In the genomic region with DNA sequence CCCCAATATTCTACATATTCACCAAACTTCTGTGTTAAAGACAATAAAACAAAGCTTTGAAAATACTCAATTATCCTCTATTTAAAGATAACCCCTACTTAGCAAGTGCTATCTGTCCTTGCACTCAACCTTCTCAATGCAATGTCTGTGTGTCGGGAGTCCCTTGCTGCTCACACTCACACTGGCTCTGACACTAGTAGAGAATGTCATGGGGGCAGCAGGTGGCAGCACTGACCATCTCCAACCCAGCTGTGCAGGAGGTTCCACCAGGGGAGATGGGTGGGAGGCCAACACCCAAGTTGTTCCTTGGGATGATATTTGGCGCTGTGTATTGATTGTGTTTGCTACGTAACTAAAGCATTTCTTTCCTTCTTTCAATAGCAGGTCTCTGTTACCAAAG, we compare ENCODE assay signal across 1 cellular context.
A peak's percentile ranks its signal among the peaks of the same experiment; 100 is the strongest.
TF ChIP-seq lines count a peak whose summit lies in the region.

No MANE protein-coding gene starts in this region.

TF ChIP-seq in K562, 482 proteins besides CTCF, POLR2A, EP300 and RAD21:
- TF ChIP-seq EHMT2 (IDR thresholded peaks at IDR 0.05) (0 out of 2 replicates have a peak, but pooled peaks have one; percentile 17), ZNF134 (CRISPR knock-in tag; conservative IDR thresholded peaks at IDR 0.05) (no peak), CBX3 (IDR thresholded peaks at IDR 0.05; ENCODE audit: borderline replicate concordance in 1 of 2, low read length in 2 of 2) (peak in 1 of 2 experiments; percentile 94; a peak in 2 of 3 replicates), HLTF (IDR thresholded peaks at IDR 0.05) (peak; percentile 68; the same call in 1 of the 2 replicates), ZNF12 (CRISPR knock-in tag; IDR thresholded peaks at IDR 0.05) (no peak), CBX1 (IDR thresholded peaks at IDR 0.05; ENCODE audit: low read depth) (peak; percentile 84; the same call in 1 of the 2 replicates), RHOXF2B (CRISPR knock-in tag; conservative IDR thresholded peaks at IDR 0.05) (no peak), YY1 (IDR thresholded peaks at IDR 0.05; ENCODE audit: borderline replicate concordance in 1 of 3, control insufficient read depth in 1 of 3, extremely low read depth in 1 of 3, insufficient read depth in 3 of 3, insufficient read length in 1 of 3, insufficient replicate concordance in 2 of 3, low read depth in 1 of 3, low read length in 2 of 3) (peak in 1 of 3 experiments; percentile 18), TRIM24 (IDR thresholded peaks at IDR 0.05) (peak in 1 of 2 experiments; percentile 61; a peak in 2 of 4 replicates), MAZ (CRISPR knock-in tag; conservative IDR thresholded peaks at IDR 0.05 in 1 of 2, IDR thresholded peaks at IDR 0.05 in 1 of 2) (0 out of 4 replicates have a peak, but pooled peaks of 1 of the 2 experiments have one; percentile 22), ZBTB17 (CRISPR knock-in tag; IDR thresholded peaks at IDR 0.05) (0 out of 2 replicates have a peak, but pooled peaks have one; percentile 47), TRIM28 (IDR thresholded peaks at IDR 0.05) (peak; percentile 91), CBX5 (IDR thresholded peaks at IDR 0.05; ENCODE audit: borderline replicate concordance, low read depth) (peak; percentile 93), NBN (IDR thresholded peaks at IDR 0.05; ENCODE audit: low read depth) (no peak)
- TF ChIP-seq, protein P1, sequence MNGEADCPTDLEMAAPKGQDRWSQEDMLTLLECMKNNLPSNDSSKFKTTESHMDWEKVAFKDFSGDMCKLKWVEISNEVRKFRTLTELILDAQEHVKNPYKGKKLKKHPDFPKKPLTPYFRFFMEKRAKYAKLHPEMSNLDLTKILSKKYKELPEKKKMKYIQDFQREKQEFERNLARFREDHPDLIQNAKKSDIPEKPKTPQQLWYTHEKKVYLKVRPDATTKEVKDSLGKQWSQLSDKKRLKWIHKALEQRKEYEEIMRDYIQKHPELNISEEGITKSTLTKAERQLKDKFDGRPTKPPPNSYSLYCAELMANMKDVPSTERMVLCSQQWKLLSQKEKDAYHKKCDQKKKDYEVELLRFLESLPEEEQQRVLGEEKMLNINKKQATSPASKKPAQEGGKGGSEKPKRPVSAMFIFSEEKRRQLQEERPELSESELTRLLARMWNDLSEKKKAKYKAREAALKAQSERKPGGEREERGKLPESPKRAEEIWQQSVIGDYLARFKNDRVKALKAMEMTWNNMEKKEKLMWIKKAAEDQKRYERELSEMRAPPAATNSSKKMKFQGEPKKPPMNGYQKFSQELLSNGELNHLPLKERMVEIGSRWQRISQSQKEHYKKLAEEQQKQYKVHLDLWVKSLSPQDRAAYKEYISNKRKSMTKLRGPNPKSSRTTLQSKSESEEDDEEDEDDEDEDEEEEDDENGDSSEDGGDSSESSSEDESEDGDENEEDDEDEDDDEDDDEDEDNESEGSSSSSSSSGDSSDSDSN (IDR thresholded peaks at IDR 0.05; ENCODE audit: borderline replicate concordance in 1 of 2, low read depth in 2 of 2, low read length in 2 of 2): no peak
- TF ChIP-seq, protein P2, sequence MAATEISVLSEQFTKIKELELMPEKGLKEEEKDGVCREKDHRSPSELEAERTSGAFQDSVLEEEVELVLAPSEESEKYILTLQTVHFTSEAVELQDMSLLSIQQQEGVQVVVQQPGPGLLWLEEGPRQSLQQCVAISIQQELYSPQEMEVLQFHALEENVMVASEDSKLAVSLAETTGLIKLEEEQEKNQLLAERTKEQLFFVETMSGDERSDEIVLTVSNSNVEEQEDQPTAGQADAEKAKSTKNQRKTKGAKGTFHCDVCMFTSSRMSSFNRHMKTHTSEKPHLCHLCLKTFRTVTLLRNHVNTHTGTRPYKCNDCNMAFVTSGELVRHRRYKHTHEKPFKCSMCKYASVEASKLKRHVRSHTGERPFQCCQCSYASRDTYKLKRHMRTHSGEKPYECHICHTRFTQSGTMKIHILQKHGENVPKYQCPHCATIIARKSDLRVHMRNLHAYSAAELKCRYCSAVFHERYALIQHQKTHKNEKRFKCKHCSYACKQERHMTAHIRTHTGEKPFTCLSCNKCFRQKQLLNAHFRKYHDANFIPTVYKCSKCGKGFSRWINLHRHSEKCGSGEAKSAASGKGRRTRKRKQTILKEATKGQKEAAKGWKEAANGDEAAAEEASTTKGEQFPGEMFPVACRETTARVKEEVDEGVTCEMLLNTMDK (IDR thresholded peaks at IDR 0.05; ENCODE audit: borderline replicate concordance, insufficient read depth, low read depth, low read length, poor library complexity, severe bottlenecking): no peak
- TF ChIP-seq, protein P3, sequence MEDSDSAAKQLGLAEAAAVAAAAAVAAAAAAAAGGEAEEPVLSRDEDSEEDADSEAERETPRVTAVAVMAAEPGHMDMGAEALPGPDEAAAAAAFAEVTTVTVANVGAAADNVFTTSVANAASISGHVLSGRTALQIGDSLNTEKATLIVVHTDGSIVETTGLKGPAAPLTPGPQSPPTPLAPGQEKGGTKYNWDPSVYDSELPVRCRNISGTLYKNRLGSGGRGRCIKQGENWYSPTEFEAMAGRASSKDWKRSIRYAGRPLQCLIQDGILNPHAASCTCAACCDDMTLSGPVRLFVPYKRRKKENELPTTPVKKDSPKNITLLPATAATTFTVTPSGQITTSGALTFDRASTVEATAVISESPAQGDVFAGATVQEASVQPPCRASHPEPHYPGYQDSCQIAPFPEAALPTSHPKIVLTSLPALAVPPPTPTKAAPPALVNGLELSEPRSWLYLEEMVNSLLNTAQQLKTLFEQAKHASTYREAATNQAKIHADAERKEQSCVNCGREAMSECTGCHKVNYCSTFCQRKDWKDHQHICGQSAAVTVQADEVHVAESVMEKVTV (CRISPR knock-in tag; IDR thresholded peaks at IDR 0.05): 0 out of 2 replicates have a peak, but pooled peaks have one; percentile 36
- TF ChIP-seq, protein P4, sequence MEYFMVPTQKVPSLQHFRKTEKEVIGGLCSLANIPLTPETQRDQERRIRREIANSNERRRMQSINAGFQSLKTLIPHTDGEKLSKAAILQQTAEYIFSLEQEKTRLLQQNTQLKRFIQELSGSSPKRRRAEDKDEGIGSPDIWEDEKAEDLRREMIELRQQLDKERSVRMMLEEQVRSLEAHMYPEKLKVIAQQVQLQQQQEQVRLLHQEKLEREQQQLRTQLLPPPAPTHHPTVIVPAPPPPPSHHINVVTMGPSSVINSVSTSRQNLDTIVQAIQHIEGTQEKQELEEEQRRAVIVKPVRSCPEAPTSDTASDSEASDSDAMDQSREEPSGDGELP (CRISPR knock-in tag; IDR thresholded peaks at IDR 0.05; ENCODE audit: borderline replicate concordance): peak; percentile 63; the same call in 1 of the 2 replicates
